24 cellular contexts compared by ENCODE assay signal in genomic region chr15:56968256-56968655, GRCh38. TPM values are rescaled to one million over a fixed set of nuclear protein-coding genes. Genes with fewer than 3 reads are reported as not detected.
A peak's percentile ranks its signal among the peaks of the same experiment; 100 is the strongest.
DNase-seq lines count a peak whose midpoint lies in the region; ATAC-seq, FAIRE-seq and TF ChIP-seq lines count a peak whose summit lies in the region.
"Had no signal": no experiment of that assay in that cellular context is flagged by ENCODE, and none has a peak within 500 bp of the region (broad histone marks: within the 10 kb centered on the region; RNA-seq: fewer than 3 reads in every experiment).

No MANE protein-coding gene starts in this region.

- CTCF ChIA-PET in K562 (lab: Yijun Ruan, JAX; ENCODE audit: low intra/inter-chr PET ratio): no interaction called here

- H3K4me2 ChIP-seq in H9 (ENCODE audit: insufficient read depth, insufficient read length, low read length) (no peak overlapping the region), K562 (ENCODE audit: insufficient read depth, low read length) (no peak overlapping the region)

- H2BK20ac ChIP-seq in H9 (ENCODE audit: low read depth, low read length, poor library complexity, severe bottlenecking): no peak overlapping the region

- H3K36me3 ChIP-seq in K562 (ENCODE audit: control insufficient read depth, insufficient read depth, low read length) (no peaks in the 10 kb centered on the region), stomach (no peaks in the 10 kb centered on the region)
- H3K36me3 ChIP-seq: BE2C, SJCRH30 had no signal

- H3K27ac ChIP-seq in C4-2B (peak overlapping the region; percentile 80), H9 (ENCODE audit: insufficient read length, low read depth, low read length) (no peak overlapping the region), K562 (ENCODE audit: extremely low read depth, low read depth, low read length) (no peak overlapping the region), dorsolateral prefrontal cortex (peak overlapping the region in 1 of 59 donors; percentile 2), stomach (no peak overlapping the region)
- H3K27ac ChIP-seq: GM23248, SJCRH30 had no signal

- BruUV-seq in K562 (replicated peaks; lab: Mats Ljungman, UMichigan): no TSS peak

- no peak overlapping the region for H3K18ac ChIP-seq in H9 (ENCODE audit: insufficient read length, low read depth, low read length)

- no peak overlapping the region for H3K56ac ChIP-seq in H9 (ENCODE audit: insufficient read length, low read depth, low read length)

- no peak overlapping the region for H3K4me3 Mint-ChIP-seq in H9
- H3K4me3 Mint-ChIP-seq in neural crest cell: peak overlapping the region; percentile 22
- H3K4me3 Mint-ChIP-seq: CD4-positive, alpha-beta T cell had no signal

- in situ Hi-C loops in K562 (cut with MboI): no loop called here

- peaks cover 24% of the 10 kb centered on the region; the same call in 1 of the 2 replicates for H3K79me2 ChIP-seq in H9 (ENCODE audit: insufficient read depth, low read length)
- H3K79me2 ChIP-seq in K562 (ENCODE audit: control insufficient read depth, insufficient read depth, low read length): peaks cover 95% of the 10 kb centered on the region

- H2AFZ ChIP-seq in H9 (ENCODE audit: low read length) (no peak overlapping the region), K562 (ENCODE audit: low read depth, low read length) (no peak overlapping the region)
- H2AFZ ChIP-seq: GM23248 had no signal

- H3K4me1 ChIP-seq in H9 (ENCODE audit: insufficient read depth, low read length) (peaks cover 6% of the 10 kb centered on the region; the same call in 1 of the 2 replicates), K562 (replicated peaks in 1 of 2; ENCODE audit: control insufficient read depth in 2 of 2, insufficient read depth in 2 of 2, low read length in 2 of 2) (peaks cover 6 to 34% of the 10 kb centered on the region in 2 experiments), stomach (peaks cover 11 to 91% (median 51%) of the 10 kb centered on the region in 4 donors)

- H4K91ac ChIP-seq in H9 (ENCODE audit: insufficient read length, low read depth, low read length): no peak overlapping the region

- no peak overlapping the region for H3K4ac ChIP-seq in H9 (ENCODE audit: low read depth, low read length)

- H3T11ph ChIP-seq in H9 (ENCODE audit: low read length): no peak overlapping the region

- H2AK5ac ChIP-seq in H9 (ENCODE audit: insufficient read length, low read length): no peak overlapping the region

- TF ChIP-seq CTCF in C4-2B (conservative IDR thresholded peaks at IDR 0.05) (no peak), H9 (conservative IDR thresholded peaks at IDR 0.05) (no peak), K562 (IDR thresholded peaks at IDR 0.05 in 2 of 3, conservative IDR thresholded peaks at IDR 0.05 in 1 of 3; ENCODE audit: insufficient read depth in 2 of 3, low read depth in 1 of 3, low read length in 3 of 3) (no peak), neural crest cell (conservative IDR thresholded peaks at IDR 0.05) (no peak), dorsolateral prefrontal cortex (IDR thresholded peaks at IDR 0.05 in 54 of 56, conservative IDR thresholded peaks at IDR 0.05 in 2 of 56; ENCODE audit: low read depth in 1 of 56, partially characterized antibody in 56 of 56) (no peak), stomach (IDR thresholded peaks at IDR 0.05) (no peak)

- no peaks in the 10 kb centered on the region for H3K9me1 ChIP-seq in K562 (ENCODE audit: control insufficient read depth, insufficient read depth, low read length)

- H3K14ac ChIP-seq in H9 (ENCODE audit: insufficient read depth, low read length): no peak overlapping the region

- peaks cover 8% of the 10 kb centered on the region for H3K79me1 ChIP-seq in H9 (ENCODE audit: insufficient read depth, low read depth, low read length, poor library complexity, severe bottlenecking)

- H3K9me3 ChIP-seq in H9 (ENCODE audit: control insufficient read depth, low read depth, low read length): no peaks in the 10 kb centered on the region
- no peaks in the 10 kb centered on the region for H3K9me3 ChIP-seq in K562 (replicated peaks; ENCODE audit: control insufficient read depth, insufficient read depth, low read depth, low read length)
- no peaks in the 10 kb centered on the region for H3K9me3 ChIP-seq in stomach
- H3K9me3 ChIP-seq: BE2C, Caco-2 had no signal

- no peaks in the 10 kb centered on the region for H3K27me3 ChIP-seq in H9 (ENCODE audit: insufficient read depth, low read length)
- no peaks in the 10 kb centered on the region for H3K27me3 ChIP-seq in K562 (ENCODE audit: control insufficient read depth in 2 of 2, insufficient read depth in 2 of 2, low read length in 2 of 2)
- no peaks in the 10 kb centered on the region for H3K27me3 ChIP-seq in dorsolateral prefrontal cortex
- H3K27me3 ChIP-seq in stomach: no peaks in the 10 kb centered on the region
- H3K27me3 ChIP-seq: BE2C, SJCRH30 had no signal

- POLR2A ChIA-PET in K562 (lab: Yijun Ruan, JAX): interaction anchor here (0.7 to 1.5 kb wide), 4 partner anchors 9 to 38 kb away, joined by 3 to 5 read pairs (median 4); no protein-coding TSS in a partner anchor

- no peak for TF ChIP-seq POLR2A in K562 (conservative IDR thresholded peaks at IDR 0.05)
- TF ChIP-seq POLR2A in stomach (IDR thresholded peaks at IDR 0.05): no peak

- FAIRE-seq in K562 (lab: Jason Lieb, UNC): no peak
- FAIRE-seq: GM12878 had no signal

- no peak for ATAC-seq in K562
- no peak for ATAC-seq in GM21619 (IDR thresholded peaks at IDR 0.05; ENCODE audit: unreplicated experiment)
- ATAC-seq: GM12878, Panc1 had no signal

- H4K8ac ChIP-seq in H9 (replicated peaks; ENCODE audit: insufficient read length, low read depth, low read length): no peak overlapping the region

- H3K9ac ChIP-seq in H9 (ENCODE audit: extremely low read depth, insufficient read length, low read length) (no peak overlapping the region), K562 (ENCODE audit: insufficient read depth in 1 of 2, low read depth in 2 of 2, low read length in 2 of 2) (no peak overlapping the region)
- H3K9ac ChIP-seq: GM23248 had no signal

- peaks cover 32 to 39% of the 10 kb centered on the region in 2 experiments for H3K4me1 Mint-ChIP-seq in H9
- H3K4me1 Mint-ChIP-seq in neural crest cell: peaks cover 48% of the 10 kb centered on the region

- no peaks in the 10 kb centered on the region for H3K36me3 Mint-ChIP-seq in H9 (ENCODE audit: insufficient read depth in 1 of 3, low read depth in 3 of 3)
- H3K36me3 Mint-ChIP-seq in neural crest cell (ENCODE audit: low read depth): peaks cover 3% of the 10 kb centered on the region

- H3K27me3 Mint-ChIP-seq in H9 (ENCODE audit: low read depth) (no peaks in the 10 kb centered on the region), neural crest cell (ENCODE audit: low read depth) (no peaks in the 10 kb centered on the region)
- H3K27me3 Mint-ChIP-seq: CD4-positive, alpha-beta T cell had no signal

- H4K5ac ChIP-seq in H9 (ENCODE audit: insufficient read length, low read depth, low read length): no peak overlapping the region

- peak overlapping the region; percentile 5 to 58 (median 24); a peak in 5 of 7 replicates for H3K27ac Mint-ChIP-seq in H9
- H3K27ac Mint-ChIP-seq in neural crest cell (ENCODE audit: unreplicated experiment): no peak overlapping the region
- H3K27ac Mint-ChIP-seq: CD4-positive, alpha-beta T cell had no signal

- no peak overlapping the region for H2BK5ac ChIP-seq in H9 (ENCODE audit: insufficient read length, low read length)

- H3K9me3 Mint-ChIP-seq in H9 (no peaks in the 10 kb centered on the region), neural crest cell (peaks cover 4% of the 10 kb centered on the region)
- H3K9me3 Mint-ChIP-seq: CD4-positive, alpha-beta T cell had no signal

- DNase-seq in H9 (no peak), K562 (ENCODE audit: extremely low read depth in 1 of 4, low spot score in 3 of 4) (no peak), neural crest cell (ENCODE audit: low read depth, low spot score) (no peak), dorsolateral prefrontal cortex (no peak), NCI-H146 (lab: John Stamatoyannopoulos, UW) (no peak), stomach (no peak)
- DNase-seq: BE2C; Caco-2; CD4-positive, alpha-beta T cell; DND-41; GM23248; HCEC 1CT; MM.1S; NCI-H1048; NCI-H1417 treated with DMSO at 0.1 percent for 48 hours; NCI-H1930; NCI-H226; NCI-H510A treated with DMSO at 0.1 percent for 48 hours; NCI-H748 treated with DMSO at 0.1 percent for 48 hours; SJCRH30 had no signal

- TF ChIP-seq EP300 in K562 (IDR thresholded peaks at IDR 0.05; ENCODE audit: low read length): no peak
- no peak for TF ChIP-seq EP300 in stomach (IDR thresholded peaks at IDR 0.05)

- intact Hi-C loops in K562 (cut with micrococcal nuclease) (no loop called here), dorsolateral prefrontal cortex (cut with DNase I) (no loop called here), stomach (cut with DNase I; ENCODE audit: low total_unique reads) (no loop called here)

- no peak overlapping the region for H2BK120ac ChIP-seq in H9 (ENCODE audit: low read depth, low read length, poor library complexity, severe bottlenecking)

- H3K23ac ChIP-seq in H9 (ENCODE audit: insufficient read length, low read depth, low read length): no peak overlapping the region

- no peaks in the 10 kb centered on the region for H3K23me2 ChIP-seq in H9 (ENCODE audit: insufficient read length, low read depth, low read length, poor library complexity, severe bottlenecking)

- no peak overlapping the region for H2BK15ac ChIP-seq in H9 (ENCODE audit: low read depth, low read length)

- H2BK12ac ChIP-seq in H9 (ENCODE audit: insufficient read length, low read depth, low read length): no peak overlapping the region

- H3K4me3 ChIP-seq in K562 (no peak overlapping the region), dorsolateral prefrontal cortex (no peak overlapping the region), stomach (no peak overlapping the region)
- H3K4me3 ChIP-seq: GM12878, GM23248, SJCRH30 had no signal

- no peak for TF ChIP-seq RAD21 in K562 (CRISPR knock-in tag; conservative IDR thresholded peaks at IDR 0.05 in 1 of 2, IDR thresholded peaks at IDR 0.05 in 1 of 2)

- no peaks in the 10 kb centered on the region for H4K20me1 ChIP-seq in H9 (ENCODE audit: control insufficient read depth, insufficient read depth, insufficient read length)
- H4K20me1 ChIP-seq in K562 (replicated peaks; ENCODE audit: control insufficient read depth, insufficient read depth, low read length): peaks cover 7% of the 10 kb centered on the region; the same call in 1 of the 2 replicates

RNA-seq across cellular contexts. Expression of gene TCF12, which starts 49.8 kb away (rescaled TPM):
- total RNA-seq in H9 (2021) (76.7 and 78.5 TPM in 2 replicates), K562 (2014; rRNA removed) (132 and 141 TPM in 2 replicates), K562 (2014; rRNA removed; fragmentation: Illumina TruSeq; extraction: Trizol) (49.6 and 59.4 TPM in 2 replicates), K562 (2015; rRNA removed; fragmentation: Illumina TruSeq; extraction: Trizol) (50.3 and 52.9 TPM in 2 replicates), K562 (2021) (76.5 and 78.4 TPM in 2 replicates), neural crest cell (207 and 232 TPM in 2 replicates), dorsolateral prefrontal cortex (100 to 1,000 TPM in 76 of 120 experiments, 10 to 100 TPM in 44; 63.4 to 217 (median 109) TPM), stomach (100 to 1,000 TPM in 4 of 5 donors, 10 to 100 TPM in 1; 84.3 to 462 (median 244) TPM)
- 177 and 194 TPM in 2 replicates for total RNA-seq in K562 (2011; cell fraction: chromatin; rRNA removed; ENCODE audit: low replicate concordance)
- 37.9 and 49.0 TPM in 2 replicates for total RNA-seq in K562 (2011; cell fraction: nucleolus; rRNA removed)
- 77.7 and 107 TPM in 2 replicates for total RNA-seq in K562 (2011; cell fraction: nucleoplasm; rRNA removed)
- polyA plus RNA-seq in K562 (2011; rRNA removed) (66.8 and 75.1 TPM in 2 replicates), K562 (2014; fragmentation: Illumina TruSeq; extraction: Trizol) (57.4 and 72.5 TPM in 2 replicates), K562 (2014; fragmentation: Nextera tagmentation; extraction: Ambion mirVana) (10 to 100 TPM; 10.5 to 12.9 TPM), K562 (2014; rRNA removed) (22.4 and 23.5 TPM in 2 replicates), stomach (10 to 100 TPM; 11.2 to 15.8 (median 12.4) TPM)
- 67.8 and 76.1 TPM in 2 replicates for polyA plus RNA-seq in K562 (2011; cell fraction: cytosol; rRNA removed)
- polyA plus RNA-seq in K562 (2011; cell fraction: nucleus; rRNA removed): 104 and 117 TPM in 2 replicates
- polyA plus RNA-seq in K562 (2012): 28.6 and 33.8 TPM in 2 replicates
- 80.0 and 109 TPM in 2 replicates for polyA minus RNA-seq in K562 (2011; rRNA and poly(A)+ RNA removed)
- polyA minus RNA-seq in K562 (2011; cell fraction: cytosol; rRNA and poly(A)+ RNA removed): 48.3 and 64.8 TPM in 2 replicates
- polyA minus RNA-seq in K562 (2011; cell fraction: nucleus; rRNA and poly(A)+ RNA removed): 74.5 and 100 TPM in 2 replicates
